In the genomic region with DNA sequence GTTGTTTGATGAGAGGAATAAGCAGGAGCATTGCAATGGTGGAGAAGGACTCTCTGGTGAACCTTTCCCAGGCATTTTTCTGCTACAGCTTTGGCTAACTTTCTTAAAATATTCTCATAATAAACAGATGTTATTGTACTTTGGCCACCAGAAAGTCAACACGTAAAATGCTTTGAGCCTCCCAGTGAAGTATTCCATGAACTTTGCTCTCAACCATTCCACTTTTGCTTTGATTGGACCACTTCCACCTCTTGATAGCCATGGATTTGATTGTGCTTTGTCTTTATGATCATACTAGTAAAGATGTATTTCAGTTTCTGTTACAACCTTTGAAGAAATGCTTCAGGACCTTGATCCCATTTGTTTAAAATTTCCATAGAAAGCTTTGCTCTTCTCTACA, we compare ENCODE assay signal across 15 cellular contexts.
"Had no signal": no experiment of that assay in that cellular context is flagged by ENCODE, and none has a peak within 500 bp of the region (broad histone marks: within the 10 kb centered on the region; RNA-seq: fewer than 3 reads in every experiment).

No MANE protein-coding gene starts in this region.

- H3K27ac ChIP-seq: esophagus muscularis mucosa, left lung, neural progenitor cell, parathyroid adenoma, right lobe of liver had no signal

- H3K27me3 ChIP-seq: esophagus muscularis mucosa, left lung, neural progenitor cell, right lobe of liver had no signal

- H3K9ac ChIP-seq: neural progenitor cell, parathyroid adenoma had no signal

- H3K4me3 ChIP-seq: esophagus muscularis mucosa, left lung, neural progenitor cell, right lobe of liver had no signal

- DNase-seq: activated CD4-positive, alpha-beta memory T cell treated with anti-CD3 and anti-CD28 coated beads for 36 hours; activated CD4-positive, alpha-beta T cell treated with anti-CD3 and anti-CD28 coated beads for 36 hours; amniotic stem cell; effector CD4-positive, alpha-beta T cell; hypothalamus; islet precursor cell; left lung; mammary epithelial cell; right lobe of liver; stimulated activated naive B cell treated with anti-CD40 and anti-IgM and Interleukin-4, amounts not matched to agents 10 μg/mL and 1 μg/mL and 100 μg/mL, for 72 hours; T-cell had no signal

- ATAC-seq: activated CD4-positive, alpha-beta T cell treated with anti-CD3 and anti-CD28 coated beads for 36 hours; left lung; stimulated activated naive B cell treated with anti-CD40 and anti-IgM and Interleukin-4, amounts not matched to agents 10 μg/mL and 1 μg/mL and 100 μg/mL, for 72 hours; T-cell; WTC11 had no signal

- H3K9me3 ChIP-seq: esophagus muscularis mucosa, left lung, right lobe of liver had no signal

- H3K36me3 ChIP-seq: esophagus muscularis mucosa, left lung, neural progenitor cell, right lobe of liver had no signal

- H3K4me1 ChIP-seq: esophagus muscularis mucosa, left lung, neural progenitor cell, parathyroid adenoma, right lobe of liver had no signal
